Comparison of ENCODE assay signal across 24 cellular contexts in genomic region chr18:72458256-72458655, GRCh38.
"Had no signal": no experiment of that assay in that cellular context is flagged by ENCODE, and none has a peak within 500 bp of the region (broad histone marks: within the 10 kb centered on the region; RNA-seq: fewer than 3 reads in every experiment).

No MANE protein-coding gene starts in this region.

- H3K9me3 Mint-ChIP-seq: activated T-helper 1 cell treated with anti-CD3 and anti-CD28 coated beads, Interleukin-12 subunit alpha, Interleukin-12 subunit beta, Interleukin-2, Interleukin-4 antibody, amounts not matched to agents 30 ng/mL and 10 ng/mL and 1 ng/mL, durations not matched to agents 14 hours and 24 hours and 36 hours had no signal

- ATAC-seq: activated CD4-positive, alpha-beta T cell treated with anti-CD3 and anti-CD28 coated beads for 36 hours; activated naive CD4-positive, alpha-beta T cell treated with anti-CD3 and anti-CD28 coated beads, Interleukin-2, amount 50 U/mL, for 72 hours; esophagus mucosa; psoas muscle; right lobe of liver; WTC11 had no signal

- H3K27me3 ChIP-seq: brain microvascular endothelial cell, ovary, right lobe of liver, stomach had no signal

- H3K36me3 ChIP-seq: brain microvascular endothelial cell, left ventricle myocardium inferior, ovary, right lobe of liver, stomach, thoracic aorta had no signal

- H3K4me3 ChIP-seq: coronary artery, left ventricle myocardium inferior, ovary, psoas muscle, right lobe of liver, smooth muscle cell, stomach, thoracic aorta had no signal

- FAIRE-seq: endometrium, keratinocyte had no signal

- DNase-seq: activated CD4-positive, alpha-beta T cell treated with anti-CD3 and anti-CD28 coated beads for 36 hours; activated CD4-positive, alpha-beta T cell treated with anti-CD3 and anti-CD28 coated beads, Interleukin-2, amount 50 U/mL, for 48 hours; activated gamma-delta T cell treated with Interleukin-2 at 50 U/mL for 16 hours; amygdala; brain microvascular endothelial cell; central memory CD4-positive, alpha-beta T cell; glutamatergic neuron; left ventricle myocardium inferior; mammary epithelial cell; naive B cell; ovary; psoas muscle; right lobe of liver; stimulated activated CD4-positive, alpha-beta T cell treated with anti-CD3 and anti-CD28 coated beads, Interleukin-4, amount 100 ng/mL, for 1 hour; stomach had no signal

- H3K4me1 Mint-ChIP-seq: activated CD4-positive, alpha-beta T cell treated with anti-CD3 and anti-CD28 coated beads for 36 hours; naive B cell; WTC11 had no signal

- H3K27ac Mint-ChIP-seq: activated CD4-positive, alpha-beta T cell treated with anti-CD3 and anti-CD28 coated beads for 36 hours; activated naive CD4-positive, alpha-beta T cell treated with anti-CD3 and anti-CD28 coated beads, Interleukin-2, amount 50 U/mL, for 72 hours; activated T-helper 1 cell treated with anti-CD3 and anti-CD28 coated beads, Interleukin-12 subunit alpha, Interleukin-12 subunit beta, Interleukin-2, Interleukin-4 antibody, amounts not matched to agents 30 ng/mL and 10 ng/mL and 1 ng/mL, durations not matched to agents 14 hours and 24 hours and 36 hours; naive B cell; WTC11 had no signal

- H3K4me3 Mint-ChIP-seq: activated CD4-positive, alpha-beta T cell treated with anti-CD3 and anti-CD28 coated beads for 36 hours; activated T-helper 1 cell treated with anti-CD3 and anti-CD28 coated beads, Interleukin-12 subunit alpha, Interleukin-12 subunit beta, Interleukin-2, Interleukin-4 antibody, amounts not matched to agents 30 ng/mL and 10 ng/mL and 1 ng/mL, durations not matched to agents 14 hours and 24 hours and 36 hours; WTC11 had no signal

- H3K36me3 Mint-ChIP-seq: activated naive CD4-positive, alpha-beta T cell treated with anti-CD3 and anti-CD28 coated beads, Interleukin-2, amount 50 U/mL, for 72 hours; naive B cell had no signal

- H3K27ac ChIP-seq: brain microvascular endothelial cell, coronary artery, left ventricle myocardium inferior, ovary, psoas muscle, right lobe of liver, stomach, thoracic aorta had no signal

- H3K4me2 ChIP-seq: smooth muscle cell had no signal

- H3K9me3 ChIP-seq: left ventricle myocardium inferior, ovary, psoas muscle, right lobe of liver, stomach, thoracic aorta had no signal

- H3K27me3 Mint-ChIP-seq: activated CD4-positive, alpha-beta T cell treated with anti-CD3 and anti-CD28 coated beads for 36 hours; naive B cell had no signal

- H3K4me1 ChIP-seq: left ventricle myocardium inferior, psoas muscle, right lobe of liver, stomach had no signal
